Comparison of ENCODE assay signal across 17 cellular contexts in the genomic region with DNA sequence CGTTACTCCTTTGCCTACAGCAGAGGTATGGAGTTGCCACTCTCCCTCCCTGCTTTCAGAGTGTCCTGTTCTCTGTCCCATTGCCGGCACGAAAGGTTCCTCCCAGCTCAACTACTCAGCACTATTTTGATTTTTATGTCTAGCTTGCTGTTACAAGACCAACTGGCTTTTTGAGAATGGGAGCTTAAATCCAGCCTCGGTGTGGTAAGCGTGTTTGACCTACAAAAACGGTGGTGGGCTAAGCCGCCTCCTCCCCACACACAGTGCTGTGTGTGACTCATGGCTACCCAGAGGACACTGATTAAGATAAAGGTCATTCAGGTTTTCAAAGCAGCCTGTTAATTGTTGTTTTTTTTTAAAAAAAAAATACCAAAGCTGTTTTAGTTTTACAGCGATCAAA.
DNase-seq lines count a peak whose midpoint lies in the region; ATAC-seq and TF ChIP-seq lines count a peak whose summit lies in the region.
"Had no signal": no experiment of that assay in that cellular context is flagged by ENCODE, and none has a peak within 500 bp of the region (broad histone marks: within the 10 kb centered on the region; RNA-seq: fewer than 3 reads in every experiment).

No MANE protein-coding gene starts in this region.

- no peaks in the 10 kb centered on the region for H3K9me3 ChIP-seq in SJSA1 (replicated peaks)
- H3K9me3 ChIP-seq in T-helper 17 cell (ENCODE audit: control insufficient read depth, low read length, poor library complexity, severe bottlenecking): peaks cover 3% of the 10 kb centered on the region
- H3K9me3 ChIP-seq: testis had no signal

- peaks cover 25% of the 10 kb centered on the region for H3K4me1 ChIP-seq in SJSA1 (replicated peaks)

- H3K27ac Mint-ChIP-seq in T-helper 17 cell: no peak overlapping the region
- H3K27ac Mint-ChIP-seq: activated CD4-positive, alpha-beta T cell treated with anti-CD3 and anti-CD28 coated beads, Interleukin-2, amount 10 ng/mL, durations not matched to agents 24 days and 14 days; activated naive CD4-positive, alpha-beta T cell treated with anti-CD3 and anti-CD28 coated beads for 36 hours; B cell had no signal

- no peaks in the 10 kb centered on the region for H3K27me3 ChIP-seq in SJSA1 (replicated peaks)
- H3K27me3 ChIP-seq: testis had no signal

- H3K4me3 ChIP-seq in SJSA1 (0 out of 2 replicates have a peak overlapping the region, but pooled peaks have one; percentile 5), retinal pigment epithelial cell (ENCODE audit: low read length) (no peak overlapping the region)
- H3K4me3 ChIP-seq: K562, testis had no signal

- no peak for ATAC-seq in T-helper 17 cell
- ATAC-seq in HG02610 (IDR thresholded peaks at IDR 0.05; ENCODE audit: unreplicated experiment): no peak
- no peak for ATAC-seq in HG03354 (IDR thresholded peaks at IDR 0.05; ENCODE audit: poor library complexity, severe bottlenecking, unreplicated experiment)
- ATAC-seq: K562 had no signal

- peak; percentile 16 for DNase-seq in ELR (ENCODE audit: low read depth)
- DNase-seq in SJSA1 (ENCODE audit: low read depth in 1 of 2, low spot score in 2 of 2): peak; percentile 55 to 62
- peak; percentile 40 for DNase-seq in fibroblast of gingiva (ENCODE audit: low read depth)
- peak; percentile 65 for DNase-seq in retinal pigment epithelial cell (ENCODE audit: low read depth)
- DNase-seq in T-helper 17 cell: no peak
- DNase-seq in HEK293T (ENCODE audit: extremely low spot score): no peak
- DNase-seq: activated CD4-positive, alpha-beta T cell treated with anti-CD3 and anti-CD28 coated beads, Interleukin-2, amount 10 ng/mL, durations not matched to agents 24 days and 14 days; activated naive CD4-positive, alpha-beta T cell treated with anti-CD3 and anti-CD28 coated beads for 36 hours; DMS 273 treated with DMSO at 0.1 percent for 48 hours; NCI-H2227 treated with DMSO at 0.1 percent for 48 hours; stimulated activated CD4-positive, alpha-beta T cell treated with anti-CD3 and anti-CD28 coated beads, Interleukin-4, amount 100 ng/mL, for 4 hours; T-helper 2 cell; testis had no signal

- no peak for TF ChIP-seq CTCF in retinal pigment epithelial cell (conservative IDR thresholded peaks at IDR 0.05; ENCODE audit: low read depth, low read length)

- no peaks in the 10 kb centered on the region for H3K36me3 ChIP-seq in SJSA1

- H3K27me3 Mint-ChIP-seq in T-helper 17 cell: no peaks in the 10 kb centered on the region
- H3K27me3 Mint-ChIP-seq: activated CD4-positive, alpha-beta T cell treated with anti-CD3 and anti-CD28 coated beads, Interleukin-2, amount 10 ng/mL, durations not matched to agents 24 days and 14 days; B cell had no signal

- no peak overlapping the region for H3K4me3 Mint-ChIP-seq in T-helper 17 cell
- H3K4me3 Mint-ChIP-seq: activated CD4-positive, alpha-beta T cell treated with anti-CD3 and anti-CD28 coated beads, Interleukin-2, amount 10 ng/mL, durations not matched to agents 24 days and 14 days; activated naive CD4-positive, alpha-beta T cell treated with anti-CD3 and anti-CD28 coated beads for 36 hours; B cell had no signal

- H3K27ac ChIP-seq in SJSA1: peak overlapping the region; percentile 65

- POLR2A ChIA-PET in HEK293T (lab: Yijun Ruan, JAX): no interaction called here

- H3K4me1 Mint-ChIP-seq in T-helper 17 cell: no peaks in the 10 kb centered on the region
- H3K4me1 Mint-ChIP-seq: activated CD4-positive, alpha-beta T cell treated with anti-CD3 and anti-CD28 coated beads, Interleukin-2, amount 10 ng/mL, durations not matched to agents 24 days and 14 days; B cell had no signal

- CTCF ChIA-PET in HEK293T (lab: Yijun Ruan, JAX): no interaction called here

- H3K36me3 Mint-ChIP-seq in T-helper 17 cell (ENCODE audit: low read depth): no peaks in the 10 kb centered on the region

TF ChIP-seq in HEK293T, 16 proteins besides CTCF, POLR2A, EP300 and RAD21:
- TF ChIP-seq NFRKB (IDR thresholded peaks at IDR 0.05) (no peak), ZNF384 (IDR thresholded peaks at IDR 0.05) (no peak), HDGF (IDR thresholded peaks at IDR 0.05; ENCODE audit: borderline replicate concordance) (no peak), L3MBTL2 (conservative IDR thresholded peaks at IDR 0.05) (no peak), PKNOX1 (IDR thresholded peaks at IDR 0.05) (no peak), BHLHE40 (IDR thresholded peaks at IDR 0.05; ENCODE audit: borderline replicate concordance) (no peak), SP1 (IDR thresholded peaks at IDR 0.05) (no peak), LEF1 (IDR thresholded peaks at IDR 0.05; ENCODE audit: borderline replicate concordance) (no peak), FOXK2 (IDR thresholded peaks at IDR 0.05) (no peak), ELF4 (IDR thresholded peaks at IDR 0.05) (no peak), ARNT (IDR thresholded peaks at IDR 0.05) (no peak), SUZ12 (IDR thresholded peaks at IDR 0.05) (no peak), TARDBP (IDR thresholded peaks at IDR 0.05) (no peak), FOXA1 (IDR thresholded peaks at IDR 0.05) (no peak), FOXM1 (IDR thresholded peaks at IDR 0.05; ENCODE audit: borderline replicate concordance) (no peak), CTBP1 (IDR thresholded peaks at IDR 0.05; ENCODE audit: borderline replicate concordance) (no peak)
TF ChIP-seq in HEK293T: peak in this region for 0.

Comparison
In these comparisons a context has a peak if more than half of its experiments do, and no peak if none do; other contexts are left out.
1. DNase-seq: peak in ELR (single experiment), SJSA1 (2 of 2), fibroblast of gingiva (single experiment) and retinal pigment epithelial cell (single experiment); none in T-helper 17 cell (0 of 3) and HEK293T (single experiment).